Comparison of ENCODE assay signal across 24 cellular contexts in genomic region chr2:200364142-200364541, GRCh38.
"Had no signal": no experiment of that assay in that cellular context is flagged by ENCODE, and none has a peak within 500 bp of the region (broad histone marks: within the 10 kb centered on the region; RNA-seq: fewer than 3 reads in every experiment).

No MANE protein-coding gene starts in this region.

- H3K27me3 ChIP-seq: brain microvascular endothelial cell, colonic mucosa, gastrocnemius medialis, pancreas, tibial artery, vagina had no signal

- H3K4me1 Mint-ChIP-seq: activated naive CD8-positive, alpha-beta T cell treated with anti-CD3 and anti-CD28 coated beads for 36 hours; activated T-helper 17 cell treated with anti-CD3 and anti-CD28 coated beads, Interleukin-2, amount 50 U/mL, for 72 hours had no signal

- H3K27ac Mint-ChIP-seq: activated CD4-positive, alpha-beta T cell treated with anti-CD3 and anti-CD28 coated beads, Interleukin-2, amount 10 ng/mL, durations not matched to agents 24 days and 14 days; activated CD8-positive, alpha-beta T cell treated with anti-CD3 and anti-CD28 coated beads for 36 hours; activated naive CD8-positive, alpha-beta T cell treated with anti-CD3 and anti-CD28 coated beads for 36 hours had no signal

- ATAC-seq: activated CD8-positive, alpha-beta T cell treated with anti-CD3 and anti-CD28 coated beads for 36 hours; activated T-helper 17 cell treated with anti-CD3 and anti-CD28 coated beads, Interleukin-2, amount 50 U/mL, for 72 hours; esophagus mucosa; gastrocnemius medialis; left lobe of liver; pancreas; stimulated activated naive CD8-positive, alpha-beta T cell treated with anti-CD3 and anti-CD28 coated beads, Interleukin-15, Interleukin-2, amounts not matched to agents 100 U/mL and 50 U/mL, for 24 hours had no signal

- H3K9me3 ChIP-seq: colonic mucosa, gastrocnemius medialis, pancreas, tibial artery, vagina had no signal

- H3K4me1 ChIP-seq: colonic mucosa had no signal

- H3K4me3 Mint-ChIP-seq: activated CD4-positive, alpha-beta T cell treated with anti-CD3 and anti-CD28 coated beads, Interleukin-2, amount 10 ng/mL, durations not matched to agents 24 days and 14 days; activated CD8-positive, alpha-beta T cell treated with anti-CD3 and anti-CD28 coated beads for 36 hours; activated naive CD8-positive, alpha-beta T cell treated with anti-CD3 and anti-CD28 coated beads for 36 hours; activated T-helper 17 cell treated with anti-CD3 and anti-CD28 coated beads, Interleukin-2, amount 50 U/mL, for 72 hours had no signal

- H3K36me3 ChIP-seq: brain microvascular endothelial cell, colonic mucosa, gastrocnemius medialis, pancreas, tibial artery, vagina had no signal

- H3K4me3 ChIP-seq: colonic mucosa, gastrocnemius medialis, lung, pancreas, tibial artery, vagina had no signal

- H3K9me3 Mint-ChIP-seq: activated CD4-positive, alpha-beta T cell treated with anti-CD3 and anti-CD28 coated beads, Interleukin-2, amount 10 ng/mL, durations not matched to agents 24 days and 14 days; activated CD8-positive, alpha-beta T cell treated with anti-CD3 and anti-CD28 coated beads for 36 hours; activated naive CD8-positive, alpha-beta T cell treated with anti-CD3 and anti-CD28 coated beads for 36 hours; activated T-helper 17 cell treated with anti-CD3 and anti-CD28 coated beads, Interleukin-2, amount 50 U/mL, for 72 hours had no signal

- H3K27me3 Mint-ChIP-seq: activated CD4-positive, alpha-beta T cell treated with anti-CD3 and anti-CD28 coated beads, Interleukin-2, amount 10 ng/mL, durations not matched to agents 24 days and 14 days; activated naive CD8-positive, alpha-beta T cell treated with anti-CD3 and anti-CD28 coated beads for 36 hours had no signal

- H3K27ac ChIP-seq: brain microvascular endothelial cell, colonic mucosa, gastrocnemius medialis, pancreas, tibial artery, vagina had no signal

- H3K36me3 Mint-ChIP-seq: activated naive CD8-positive, alpha-beta T cell treated with anti-CD3 and anti-CD28 coated beads for 36 hours had no signal

- FAIRE-seq: kidney, pancreas had no signal

- DNase-seq: activated CD4-positive, alpha-beta T cell treated with anti-CD3 and anti-CD28 coated beads, Interleukin-2, amount 10 ng/mL, durations not matched to agents 24 days and 14 days; activated CD8-positive, alpha-beta T cell treated with anti-CD3 and anti-CD28 coated beads for 36 hours; activated naive CD4-positive, alpha-beta T cell; activated naive CD8-positive, alpha-beta T cell treated with anti-CD3 and anti-CD28 coated beads for 36 hours; activated T-cell treated with anti-CD3 and anti-CD28 coated beads, Interleukin-2, amount 50 U/mL, for 1 hour; anterior cingulate cortex; brain microvascular endothelial cell; central memory CD4-positive, alpha-beta T cell; colonic mucosa; gastrocnemius medialis; head of caudate nucleus; kidney; pancreas; stimulated activated CD4-positive, alpha-beta T cell treated with anti-CD3 and anti-CD28 coated beads, Interleukin-2, amount 100 ng/mL, for 24 hours; stimulated activated naive CD8-positive, alpha-beta T cell treated with anti-CD3 and anti-CD28 coated beads, Interleukin-15, Interleukin-2, amounts not matched to agents 100 U/mL and 50 U/mL, for 24 hours; substantia nigra; T-helper 1 cell; T-helper 9 cell; tibial artery had no signal
